10 cellular contexts compared by ENCODE assay signal in the genomic region with DNA sequence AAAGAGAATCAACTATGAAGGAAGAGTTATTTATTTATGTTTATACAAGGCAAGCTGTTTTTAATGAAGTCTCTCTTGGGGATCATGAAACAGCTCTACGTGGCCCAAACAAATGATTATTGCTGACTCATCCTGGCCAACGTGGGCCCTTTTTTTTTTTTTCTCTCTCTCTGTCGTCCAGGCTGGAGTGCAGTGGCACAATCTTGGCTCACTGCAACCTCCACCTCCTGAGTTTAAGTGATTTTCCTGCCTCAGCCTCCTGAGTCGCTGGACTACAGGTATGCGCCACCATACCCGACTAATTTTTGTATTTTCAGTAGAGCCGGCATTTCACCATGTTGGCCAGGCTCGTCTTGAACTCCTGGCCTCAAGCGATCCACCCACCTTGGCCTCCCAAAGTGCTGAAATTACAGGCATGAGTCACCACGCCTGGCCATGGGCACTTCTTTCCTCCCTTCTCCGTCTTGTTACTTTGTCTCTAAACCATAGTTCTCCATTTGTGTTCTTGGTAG.
A peak's percentile ranks its signal among the peaks of the same experiment; 100 is the strongest.
DNase-seq lines count a peak whose midpoint lies in the region; ATAC-seq and TF ChIP-seq lines count a peak whose summit lies in the region.
"Had no signal": no experiment of that assay in that cellular context is flagged by ENCODE, and none has a peak within 500 bp of the region (broad histone marks: within the 10 kb centered on the region; RNA-seq: fewer than 3 reads in every experiment).

No MANE protein-coding gene starts in this region.

- no peaks in the 10 kb centered on the region for H3K27me3 Mint-ChIP-seq in type B pancreatic cell

- peaks cover 4% of the 10 kb centered on the region for H3K9me3 Mint-ChIP-seq in type B pancreatic cell

- H3K27ac Mint-ChIP-seq in type B pancreatic cell = peak overlapping the region; percentile 30

- no peaks in the 10 kb centered on the region for H3K36me3 Mint-ChIP-seq in type B pancreatic cell

- no peak overlapping the region for H3K4me3 Mint-ChIP-seq in type B pancreatic cell

- no peak overlapping the region for H3K4me3 ChIP-seq in choroid plexus epithelial cell (ENCODE audit: low read depth, low read length)
- H3K4me3 ChIP-seq: tibial nerve had no signal

- DNase-seq in NCI-H2171 (lab: John Stamatoyannopoulos, UW) (peak; percentile 25), NCI-H2171 treated with DMSO at 0.1 percent for 48 hours (lab: John Stamatoyannopoulos, UW) (no peak), NCI-H69 (lab: John Stamatoyannopoulos, UW) (peak; percentile 63), choroid plexus epithelial cell (ENCODE audit: low read depth) (peak; percentile 63), type B pancreatic cell (ENCODE audit: extremely low spot score, unreplicated experiment) (no peak)
- no peak for DNase-seq in stimulated activated CD4-positive, alpha-beta T cell treated with anti-CD3 and anti-CD28 coated beads, Interleukin-4, amount 100 ng/mL, for 4 hours
- DNase-seq in stimulated activated CD4-positive, alpha-beta T cell treated with anti-CD3 and anti-CD28 coated beads, Interleukin-4, amount 100 ng/mL, for 1 hour = no peak
- DNase-seq: C1 segment of cervical spinal cord had no signal

- TF ChIP-seq CTCF in choroid plexus epithelial cell (conservative IDR thresholded peaks at IDR 0.05; ENCODE audit: low read depth, low read length) = no peak
- TF ChIP-seq CTCF in type B pancreatic cell (conservative IDR thresholded peaks at IDR 0.05) = no peak

- ATAC-seq in HG02588 (IDR thresholded peaks at IDR 0.05; ENCODE audit: unreplicated experiment) = no peak

- H3K4me1 Mint-ChIP-seq in type B pancreatic cell (ENCODE audit: unreplicated experiment) = peaks cover 42% of the 10 kb centered on the region

Comparison
In these comparisons a context has a peak if more than half of its experiments do, and no peak if none do; other contexts are left out.
1. DNase-seq: peak in NCI-H2171 (single experiment), NCI-H69 (single experiment) and choroid plexus epithelial cell (single experiment); none in NCI-H2171 treated with DMSO at 0.1 percent for 48 hours (single experiment), type B pancreatic cell (single experiment), stimulated activated CD4-positive, alpha-beta T cell treated with anti-CD3 and anti-CD28 coated beads, Interleukin-4, amount 100 ng/mL, for 4 hours (0 of 2) and stimulated activated CD4-positive, alpha-beta T cell treated with anti-CD3 and anti-CD28 coated beads, Interleukin-4, amount 100 ng/mL, for 1 hour (single experiment).